In the genomic region with DNA sequence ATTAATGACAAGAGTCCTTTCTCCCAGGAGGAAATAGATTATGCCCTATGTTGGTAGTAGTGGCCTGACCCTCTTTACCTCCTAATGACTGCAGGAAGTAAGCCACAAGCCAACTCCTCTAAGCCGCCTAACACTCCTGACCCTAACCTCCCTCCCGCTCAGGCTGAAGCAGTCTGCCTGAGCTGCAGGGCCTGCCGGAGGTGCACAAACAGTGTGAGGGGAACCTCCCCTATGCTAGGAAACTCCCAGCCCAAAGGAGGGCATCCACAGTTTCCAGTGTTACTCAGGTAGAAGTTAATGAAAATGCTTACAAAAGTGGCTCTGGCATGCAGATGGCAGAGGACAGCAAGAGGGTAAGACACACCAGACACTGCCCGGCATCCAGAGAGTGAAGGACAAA, we compare ENCODE assay signal across 1 cellular context.
TF ChIP-seq lines count a peak whose summit lies in the region.

No MANE protein-coding gene starts in this region.

TF ChIP-seq in HepG2, 621 proteins besides CTCF, POLR2A, EP300 and RAD21 (continued from another document):
- TF ChIP-seq MED13 (CRISPR knock-in tag; IDR thresholded peaks at IDR 0.05) = no peak
- TF ChIP-seq, protein P1, sequence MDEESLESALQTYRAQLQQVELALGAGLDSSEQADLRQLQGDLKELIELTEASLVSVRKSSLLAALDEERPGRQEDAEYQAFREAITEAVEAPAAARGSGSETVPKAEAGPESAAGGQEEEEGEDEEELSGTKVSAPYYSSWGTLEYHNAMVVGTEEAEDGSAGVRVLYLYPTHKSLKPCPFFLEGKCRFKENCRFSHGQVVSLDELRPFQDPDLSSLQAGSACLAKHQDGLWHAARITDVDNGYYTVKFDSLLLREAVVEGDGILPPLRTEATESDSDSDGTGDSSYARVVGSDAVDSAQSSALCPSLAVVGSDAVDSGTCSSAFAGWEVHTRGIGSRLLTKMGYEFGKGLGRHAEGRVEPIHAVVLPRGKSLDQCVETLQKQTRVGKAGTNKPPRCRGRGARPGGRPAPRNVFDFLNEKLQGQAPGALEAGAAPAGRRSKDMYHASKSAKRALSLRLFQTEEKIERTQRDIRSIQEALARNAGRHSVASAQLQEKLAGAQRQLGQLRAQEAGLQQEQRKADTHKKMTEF (CRISPR knock-in tag; IDR thresholded peaks at IDR 0.05) = no peak
